10 cellular contexts compared by ENCODE assay signal in genomic region chr17:35889818-35890773, GRCh38. TPM values are rescaled to one million over a fixed set of nuclear protein-coding genes. Genes with fewer than 3 reads are reported as not detected.
DNase-seq lines count a peak whose midpoint lies in the region; ATAC-seq, FAIRE-seq and TF ChIP-seq lines count a peak whose summit lies in the region.
"Had no signal": no experiment of that assay in that cellular context is flagged by ENCODE, and none has a peak within 500 bp of the region (broad histone marks: within the 10 kb centered on the region; RNA-seq: fewer than 3 reads in every experiment).

No MANE protein-coding gene starts in this region.

- intact Hi-C loops in kidney (cut with DNase I), result no loop called here

- H3K36me3 ChIP-seq in kidney (ENCODE audit: control insufficient read depth in 1 of 2, insufficient read depth in 2 of 2, low read length in 2 of 2), result no peaks in the 10 kb centered on the region

- DNase-seq in COR-L47 (lab: John Stamatoyannopoulos, UW) (peak; percentile 48), NCI-H1105 (lab: John Stamatoyannopoulos, UW) (peak; percentile 58), astrocyte of the spinal cord (ENCODE audit: low read depth, low spot score) (peak; percentile 38), myocyte (ENCODE audit: low read depth) (peak; percentile 71), kidney (no peak), globus pallidus (ENCODE audit: low spot score) (no peak)
- DNase-seq: activated CD4-positive, alpha-beta T cell treated with anti-CD3 and anti-CD28 coated beads for 1 hour had no signal

- ATAC-seq in GM19397 (IDR thresholded peaks at IDR 0.05; ENCODE audit: unreplicated experiment) (no peak), GM18511 (IDR thresholded peaks at IDR 0.05; ENCODE audit: unreplicated experiment) (no peak)

- in situ Hi-C loops in astrocyte of the spinal cord (cut with HindIII; ENCODE audit: low sequenced_read_pairs), result no loop called here

- FAIRE-seq in kidney (lab: Jason Lieb, UNC), result no peak
- FAIRE-seq: GM18507 had no signal

- no peaks in the 10 kb centered on the region for H3K9me3 ChIP-seq in kidney (ENCODE audit: control insufficient read depth in 1 of 2, low read length in 2 of 2)

- no peak overlapping the region for H3K9ac ChIP-seq in kidney (ENCODE audit: low read length in 2 of 2)

- H3K27ac ChIP-seq in kidney (ENCODE audit: low read depth in 2 of 2, low read length in 2 of 2), result no peak overlapping the region

- TF ChIP-seq CTCF in astrocyte of the spinal cord (IDR thresholded peaks at IDR 0.05; ENCODE audit: low read depth, low read length), result no peak
- TF ChIP-seq CTCF in kidney (IDR thresholded peaks at IDR 0.05; ENCODE audit: borderline replicate concordance, extremely low read depth, insufficient read depth), result no peak

- H3K4me1 ChIP-seq in kidney (ENCODE audit: control insufficient read depth in 1 of 2, insufficient read depth in 1 of 2, low read depth in 1 of 2, low read length in 2 of 2), result peaks cover 0 to 4% of the 10 kb centered on the region in 2 donors

- H3K4me3 ChIP-seq in astrocyte of the spinal cord (ENCODE audit: low read depth, low read length) (no peak overlapping the region), kidney (ENCODE audit: low read length in 2 of 2) (no peak overlapping the region)

RNA-seq across cellular contexts. Expression of gene CCL5, which starts 9.9 kb away (rescaled TPM):
- total RNA-seq in myocyte (0.11 and 0.62 TPM in 2 replicates), kidney (10.3 TPM)
- 0.25 TPM for polyA plus RNA-seq in myocyte (2012)
- 4.2 TPM for polyA plus RNA-seq in kidney (ENCODE audit: insufficient read depth, low read depth, low replicate concordance)

RNA-seq across cellular contexts. Expression of gene HEATR9, which starts 21.4 kb away (rescaled TPM):
- total RNA-seq in myocyte, result not detected in 2 replicates
- polyA plus RNA-seq in myocyte (2012), result 0.04 TPM
- 0.16 TPM for total RNA-seq in kidney
- polyA plus RNA-seq in kidney (ENCODE audit: insufficient read depth, low read depth, low replicate concordance), result not detected

RNA-seq across cellular contexts. Expression of gene RDM1, which starts 40.5 kb away (rescaled TPM):
- total RNA-seq in myocyte (not detected in 2 replicates), kidney (not detected)
- polyA plus RNA-seq in myocyte (2012), result not detected
- polyA plus RNA-seq in kidney (ENCODE audit: insufficient read depth, low read depth, low replicate concordance), result 0.56 TPM

RNA-seq across cellular contexts. Expression of gene LYZL6, which starts 53.4 kb away (rescaled TPM):
- total RNA-seq in myocyte (not detected in 2 replicates), kidney (not detected)
- not detected for polyA plus RNA-seq in myocyte (2012)
- polyA plus RNA-seq in kidney (ENCODE audit: insufficient read depth, low read depth, low replicate concordance), result not detected

Comparison
In these comparisons a context has a peak if more than half of its experiments do, and no peak if none do; other contexts are left out.
1. DNase-seq: peak in COR-L47 (single experiment), NCI-H1105 (single experiment), astrocyte of the spinal cord (single experiment) and myocyte (single experiment); none in kidney (single experiment) and globus pallidus (single experiment).